ENCODE assay signal across 3 cellular contexts in genomic region chr13:49543656-49544055, GRCh38.
"Had no signal": no experiment of that assay in that cellular context is flagged by ENCODE, and none has a peak within 500 bp of the region (broad histone marks: within the 10 kb centered on the region; RNA-seq: fewer than 3 reads in every experiment).

No MANE protein-coding gene starts in this region.

- ATAC-seq: GM12878 had no signal

- H3K4me3 ChIP-seq: GM12878 had no signal

- DNase-seq: GDM1, GF-D8 had no signal
